8 cellular contexts compared by ENCODE assay signal in genomic region chr1:33429846-33430750, GRCh38. TPM values are rescaled to one million over a fixed set of nuclear protein-coding genes. Genes with fewer than 3 reads are reported as not detected.
DNase-seq lines count a peak whose midpoint lies in the region; ATAC-seq, FAIRE-seq and TF ChIP-seq lines count a peak whose summit lies in the region.

No MANE protein-coding gene starts in this region.

- peak; percentile 8 to 18 for ATAC-seq in stimulated activated naive B cell treated with anti-CD40 and anti-IgM and Interleukin-4, amounts not matched to agents 10 μg/mL and 1 μg/mL and 100 μg/mL, for 72 hours (replicated peaks)

- no peaks in the 10 kb centered on the region for H3K36me3 Mint-ChIP-seq in activated CD4-positive, alpha-beta T cell treated with anti-CD3 and anti-CD28 coated beads, Interleukin-2, amount 10 ng/mL, durations not matched to agents 24 days and 14 days (ENCODE audit: low read depth)
- H3K36me3 Mint-ChIP-seq in MCF 10A (ENCODE audit: insufficient read depth, unreplicated experiment): peaks cover 5% of the 10 kb centered on the region
- H3K36me3 Mint-ChIP-seq in stimulated activated naive B cell treated with anti-CD40 and anti-IgM and Interleukin-4, amounts not matched to agents 10 μg/mL and 1 μg/mL and 100 μg/mL, for 72 hours: no peaks in the 10 kb centered on the region

- TF ChIP-seq POLR2A in H54 (IDR thresholded peaks at IDR 0.05; ENCODE audit: low read depth, low read length): no peak

- POLR2A ChIA-PET in MCF 10A (lab: Yijun Ruan, JAX): interaction anchor here (0.6 to 2.2 kb wide), 10 partner anchors 37 to 300 kb away, joined by 3 to 9 read pairs (median 3); no protein-coding TSS in a partner anchor

- intact Hi-C loops in activated CD4-positive, alpha-beta T cell treated with anti-CD3 and anti-CD28 coated beads, Interleukin-2, amount 10 ng/mL, durations not matched to agents 24 days and 14 days (cut with micrococcal nuclease): no loop called here
- intact Hi-C loops in MCF 10A (cut with micrococcal nuclease): loop anchor here (5.0 kb wide), 1 partner anchor 48 kb away; no protein-coding TSS in a partner anchor

- DNase-seq in activated CD4-positive, alpha-beta T cell treated with anti-CD3 and anti-CD28 coated beads, Interleukin-2, amount 10 ng/mL, durations not matched to agents 24 days and 14 days: peak; percentile 65
- DNase-seq in activated CD4-positive, alpha-beta T cell treated with anti-CD3 and anti-CD28 coated beads, Interleukin-2, amount 50 U/mL, for 4 hours: no peak
- DNase-seq in MG63: peak; percentile 43
- peak; percentile 39 for DNase-seq in MCF 10A (ENCODE audit: unreplicated experiment)
- peak; percentile 2 for DNase-seq in stimulated activated naive B cell treated with anti-CD40 and anti-IgM and Interleukin-4, amounts not matched to agents 10 μg/mL and 1 μg/mL and 100 μg/mL, for 72 hours
- no peak for DNase-seq in H54 (ENCODE audit: insufficient read length, low spot score)
- DNase-seq in GDM1 (lab: John Stamatoyannopoulos, UW): no peak

- H3K27ac Mint-ChIP-seq in activated CD4-positive, alpha-beta T cell treated with anti-CD3 and anti-CD28 coated beads, Interleukin-2, amount 10 ng/mL, durations not matched to agents 24 days and 14 days: no peak overlapping the region
- no peak overlapping the region for H3K27ac Mint-ChIP-seq in MCF 10A (ENCODE audit: low read depth, unreplicated experiment)
- no peak overlapping the region for H3K27ac Mint-ChIP-seq in stimulated activated naive B cell treated with anti-CD40 and anti-IgM and Interleukin-4, amounts not matched to agents 10 μg/mL and 1 μg/mL and 100 μg/mL, for 72 hours

- no peak for FAIRE-seq in H54 (lab: Jason Lieb, UNC)

- no peak overlapping the region for H3K4me3 Mint-ChIP-seq in activated CD4-positive, alpha-beta T cell treated with anti-CD3 and anti-CD28 coated beads, Interleukin-2, amount 10 ng/mL, durations not matched to agents 24 days and 14 days
- H3K4me3 Mint-ChIP-seq in MCF 10A (ENCODE audit: unreplicated experiment): no peak overlapping the region
- H3K4me3 Mint-ChIP-seq in stimulated activated naive B cell treated with anti-CD40 and anti-IgM and Interleukin-4, amounts not matched to agents 10 μg/mL and 1 μg/mL and 100 μg/mL, for 72 hours: peak overlapping the region in 1 of 2 donors; percentile 71

- peak; percentile 18 for TF ChIP-seq CTCF in MCF 10A (IDR thresholded peaks at IDR 0.05; ENCODE audit: unreplicated experiment)

- BruUV-seq in MCF 10A (replicated peaks; lab: Mats Ljungman, UMichigan): no TSS peak

- H3K9me3 ChIP-seq in MG63: no peaks in the 10 kb centered on the region

- no peaks in the 10 kb centered on the region for H3K9me3 Mint-ChIP-seq in activated CD4-positive, alpha-beta T cell treated with anti-CD3 and anti-CD28 coated beads, Interleukin-2, amount 10 ng/mL, durations not matched to agents 24 days and 14 days
- no peaks in the 10 kb centered on the region for H3K9me3 Mint-ChIP-seq in MCF 10A (ENCODE audit: unreplicated experiment)
- H3K9me3 Mint-ChIP-seq in stimulated activated naive B cell treated with anti-CD40 and anti-IgM and Interleukin-4, amounts not matched to agents 10 μg/mL and 1 μg/mL and 100 μg/mL, for 72 hours: no peaks in the 10 kb centered on the region

- peak overlapping the region; percentile 52 for H3K4me3 ChIP-seq in MG63

- H3K27me3 Mint-ChIP-seq in activated CD4-positive, alpha-beta T cell treated with anti-CD3 and anti-CD28 coated beads, Interleukin-2, amount 10 ng/mL, durations not matched to agents 24 days and 14 days: peaks cover 29% of the 10 kb centered on the region
- H3K27me3 Mint-ChIP-seq in MCF 10A (ENCODE audit: insufficient read depth, unreplicated experiment): no peaks in the 10 kb centered on the region
- H3K27me3 Mint-ChIP-seq in stimulated activated naive B cell treated with anti-CD40 and anti-IgM and Interleukin-4, amounts not matched to agents 10 μg/mL and 1 μg/mL and 100 μg/mL, for 72 hours: peaks cover 4 to 9% of the 10 kb centered on the region in 2 donors

- peak overlapping the region; percentile 40 for H3K27ac ChIP-seq in layer of hippocampus (ENCODE audit: low read depth, low read length)

- H3K36me3 ChIP-seq in MG63: no peaks in the 10 kb centered on the region; the same call in 1 of the 2 replicates

- CTCF ChIA-PET in MCF 10A (lab: Yijun Ruan, JAX): interaction anchor here (0.6 to 1.3 kb wide), 8 partner anchors 8 to 1440 kb away, joined by 3 to 4 read pairs (median 3); partner anchors contain the start of gene ZSCAN20

- H3K27me3 ChIP-seq in MG63: no peaks in the 10 kb centered on the region
- H3K27me3 ChIP-seq in layer of hippocampus (ENCODE audit: control insufficient read depth, insufficient read depth, low read length): no peaks in the 10 kb centered on the region

- peaks cover 4% of the 10 kb centered on the region for H3K4me1 Mint-ChIP-seq in activated CD4-positive, alpha-beta T cell treated with anti-CD3 and anti-CD28 coated beads, Interleukin-2, amount 10 ng/mL, durations not matched to agents 24 days and 14 days
- peaks cover 20% of the 10 kb centered on the region for H3K4me1 Mint-ChIP-seq in MCF 10A (ENCODE audit: insufficient read depth, unreplicated experiment)
- H3K4me1 Mint-ChIP-seq in stimulated activated naive B cell treated with anti-CD40 and anti-IgM and Interleukin-4, amounts not matched to agents 10 μg/mL and 1 μg/mL and 100 μg/mL, for 72 hours: peaks cover 8 to 9% of the 10 kb centered on the region in 2 donors

RNA-seq across cellular contexts. Expression of gene PHC2, which starts 0.8 kb away (rescaled TPM):
- total RNA-seq in activated CD4-positive, alpha-beta T cell treated with anti-CD3 and anti-CD28 coated beads, Interleukin-2, amount 10 ng/mL, durations not matched to agents 24 days and 14 days: 32.4 and 34.2 TPM in 2 replicates
- 67.2 and 102 TPM in 2 replicates for total RNA-seq in MG63 (2014; rRNA removed; shearing (Covaris generic); ENCODE audit: low replicate concordance)
- total RNA-seq in MCF 10A (2022): 117 and 137 TPM in 2 replicates

RNA-seq across cellular contexts. Expression of gene ZSCAN20, which starts 42.3 kb away (rescaled TPM):
- 2.0 and 2.8 TPM in 2 replicates for total RNA-seq in activated CD4-positive, alpha-beta T cell treated with anti-CD3 and anti-CD28 coated beads, Interleukin-2, amount 10 ng/mL, durations not matched to agents 24 days and 14 days
- 2.4 and 6.7 TPM in 2 replicates for total RNA-seq in MG63 (2014; rRNA removed; shearing (Covaris generic); ENCODE audit: low replicate concordance)
- 5.1 and 8.2 TPM in 2 replicates for total RNA-seq in MCF 10A (2022)

Comparison
In these comparisons a context has a peak if more than half of its experiments do, and no peak if none do; other contexts are left out.
1. DNase-seq: peak in activated CD4-positive, alpha-beta T cell treated with anti-CD3 and anti-CD28 coated beads, Interleukin-2, amount 10 ng/mL, durations not matched to agents 24 days and 14 days (single experiment), MG63 (single experiment), MCF 10A (single experiment) and stimulated activated naive B cell treated with anti-CD40 and anti-IgM and Interleukin-4, amounts not matched to agents 10 μg/mL and 1 μg/mL and 100 μg/mL, for 72 hours (single experiment); none in activated CD4-positive, alpha-beta T cell treated with anti-CD3 and anti-CD28 coated beads, Interleukin-2, amount 50 U/mL, for 4 hours (0 of 2), H54 (single experiment) and GDM1 (single experiment).